ENCODE assay signal across 11 cellular contexts in genomic region chr14:100158566-100159106, GRCh38. TPM values are rescaled to one million over a fixed set of nuclear protein-coding genes. Genes with fewer than 3 reads are reported as not detected.
DNase-seq lines count a peak whose midpoint lies in the region; ATAC-seq and TF ChIP-seq lines count a peak whose summit lies in the region.
"Had no signal": no experiment of that assay in that cellular context is flagged by ENCODE, and none has a peak within 500 bp of the region (broad histone marks: within the 10 kb centered on the region; RNA-seq: fewer than 3 reads in every experiment).

No MANE protein-coding gene starts in this region.

- H3K4ac ChIP-seq in IMR-90 (ENCODE audit: low read depth, low read length): no peak overlapping the region

- H3K9ac ChIP-seq in IMR-90 (ENCODE audit: low read depth, low read length) (no peak overlapping the region), endodermal cell (ENCODE audit: extremely low read depth, low read length, poor library complexity, severe bottlenecking) (no peak overlapping the region)
- H3K9ac ChIP-seq: KMS-11 had no signal

- peaks cover 2% of the 10 kb centered on the region for H3K36me3 Mint-ChIP-seq in endodermal cell (ENCODE audit: low read depth)

- no peak overlapping the region for H2BK120ac ChIP-seq in IMR-90 (ENCODE audit: low read depth, low read length)

- H3K4me1 Mint-ChIP-seq in endodermal cell: peaks cover 6% of the 10 kb centered on the region

- CTCF ChIA-PET in IMR-90 (lab: Yijun Ruan, JAX): interaction anchor here (0.6 kb wide), 1 partner anchor 32 kb away, joined by 5 read pairs; no protein-coding TSS in a partner anchor

- no peak overlapping the region for H3K4me3 ChIP-seq in IMR-90 (ENCODE audit: insufficient read depth, low read depth, low read length)
- peak overlapping the region; percentile 66 for H3K4me3 ChIP-seq in endodermal cell (ENCODE audit: low read length)
- peak overlapping the region; percentile 63 for H3K4me3 ChIP-seq in psoas muscle

- peaks cover 77% of the 10 kb centered on the region for H3K27me3 Mint-ChIP-seq in endodermal cell (ENCODE audit: insufficient read depth)

- TF ChIP-seq POLR2A in IMR-90 (IDR thresholded peaks at IDR 0.05; ENCODE audit: low read depth, low read length): no peak

- no peaks in the 10 kb centered on the region for H4K20me1 ChIP-seq in IMR-90 (ENCODE audit: insufficient read depth, low read length)

- H3K18ac ChIP-seq in IMR-90 (ENCODE audit: low read depth, low read length): no peak overlapping the region

- H2BK20ac ChIP-seq in IMR-90 (ENCODE audit: low read depth, low read length): no peak overlapping the region

- no peak overlapping the region for H4K8ac ChIP-seq in IMR-90 (ENCODE audit: low read depth in 2 of 2, low read length in 2 of 2)

- H3K4me2 ChIP-seq in IMR-90 (ENCODE audit: low read depth, low read length): peak overlapping the region; percentile 44
- H3K4me2 ChIP-seq: KMS-11 had no signal

- no peak for TF ChIP-seq CTCF in IMR-90 (conservative IDR thresholded peaks at IDR 0.05; ENCODE audit: low read depth, low read length)
- TF ChIP-seq CTCF in endodermal cell (conservative IDR thresholded peaks at IDR 0.05): no peak
- no peak for TF ChIP-seq CTCF in psoas muscle (IDR thresholded peaks at IDR 0.05)

- peak; percentile 35 for DNase-seq in DMS 273 (lab: John Stamatoyannopoulos, UW; ENCODE audit: unreplicated experiment)
- DNase-seq in DMS 273 treated with DMSO at 0.1 percent for 48 hours (lab: John Stamatoyannopoulos, UW): no peak
- DNase-seq in IMR-90: no peak
- DNase-seq in endodermal cell: no peak
- no peak for DNase-seq in psoas muscle
- DNase-seq in NCI-H1436 (lab: John Stamatoyannopoulos, UW): no peak
- DNase-seq in NCI-H446 (lab: John Stamatoyannopoulos, UW): no peak
- DNase-seq: SHP77 had no signal

- no peak overlapping the region for H4K5ac ChIP-seq in IMR-90 (ENCODE audit: low read depth, low read length)

- H2BK15ac ChIP-seq in IMR-90 (ENCODE audit: low read depth, low read length): no peak overlapping the region

- in situ Hi-C loops in IMR-90 (cut with MboI; ENCODE audit: low sequenced_read_pairs): no loop called here

- no peak overlapping the region for H4K91ac ChIP-seq in IMR-90 (ENCODE audit: insufficient read depth, low read depth, low read length)

- H3K27ac ChIP-seq in IMR-90 (ENCODE audit: insufficient read depth, low read length) (no peak overlapping the region), endodermal cell (ENCODE audit: low read depth, low read length) (no peak overlapping the region), psoas muscle (no peak overlapping the region)
- H3K27ac ChIP-seq: 22Rv1, KMS-11 had no signal

- H2AK9ac ChIP-seq in IMR-90 (replicated peaks; ENCODE audit: low read depth, low read length, poor library complexity): no peak overlapping the region

- dilution Hi-C loops in IMR-90 (cut with HindIII; ENCODE audit: low sequenced_read_pairs, unreplicated experiment): no loop called here

- no peak for TF ChIP-seq RAD21 in IMR-90 (IDR thresholded peaks at IDR 0.05; ENCODE audit: low read length)

- H2AK5ac ChIP-seq in IMR-90 (ENCODE audit: low read depth, low read length): no peak overlapping the region

- no peak overlapping the region for H2BK5ac ChIP-seq in IMR-90 (ENCODE audit: low read depth, low read length, poor library complexity, severe bottlenecking)

- no peak overlapping the region for H2AFZ ChIP-seq in IMR-90 (replicated peaks; ENCODE audit: low read length, poor library complexity)

- no peak for ATAC-seq in IMR-90 (ENCODE audit: low read depth)
- no peak for ATAC-seq in psoas muscle
- no peak for ATAC-seq in GM21360 (IDR thresholded peaks at IDR 0.05; ENCODE audit: unreplicated experiment)

- no peaks in the 10 kb centered on the region for H3K9me1 ChIP-seq in IMR-90 (ENCODE audit: insufficient read depth, low read length)

- peaks cover 4% of the 10 kb centered on the region for H3K9me3 Mint-ChIP-seq in endodermal cell

- no peak overlapping the region for H3K27ac Mint-ChIP-seq in endodermal cell

- POLR2A ChIA-PET in IMR-90 (lab: Charles Lee; ENCODE audit: unreplicated experiment): no interaction called here

- H3K56ac ChIP-seq in IMR-90 (ENCODE audit: extremely low read depth, insufficient read depth, low read length): no peak overlapping the region

- no peaks in the 10 kb centered on the region for H3K4me1 ChIP-seq in IMR-90 (ENCODE audit: control insufficient read depth, insufficient read depth, low read length)
- no peaks in the 10 kb centered on the region for H3K4me1 ChIP-seq in endodermal cell (ENCODE audit: control insufficient read depth, insufficient read depth, low read length)
- peaks cover 9% of the 10 kb centered on the region for H3K4me1 ChIP-seq in psoas muscle

- H3K79me1 ChIP-seq in IMR-90 (ENCODE audit: low read depth in 1 of 2, low read length in 2 of 2): no peaks in the 10 kb centered on the region

- H3K14ac ChIP-seq in IMR-90 (replicated peaks; ENCODE audit: low read depth, low read length): no peak overlapping the region

- H3K36me3 ChIP-seq in IMR-90 (ENCODE audit: control insufficient read depth, insufficient read depth, low read length) (no peaks in the 10 kb centered on the region), endodermal cell (ENCODE audit: control insufficient read depth, insufficient read depth, low read length) (no peaks in the 10 kb centered on the region), psoas muscle (ENCODE audit: insufficient read depth in 1 of 2, low read depth in 1 of 2) (no peaks in the 10 kb centered on the region)

- H3K4me3 Mint-ChIP-seq in endodermal cell: peak overlapping the region; percentile 18

- H3K9me3 ChIP-seq in IMR-90 (ENCODE audit: control insufficient read depth, insufficient read depth, low read length) (peaks cover 22% of the 10 kb centered on the region), endodermal cell (ENCODE audit: control insufficient read depth, low read length) (no peaks in the 10 kb centered on the region), psoas muscle (no peaks in the 10 kb centered on the region)

- no CpG with 5 or more reads among the region's 33 CpGs for WGBS in IMR-90 (ENCODE audit: extremely low coverage in 2 of 2, insufficient read length in 1 of 2), 2 experiments
- WGBS in endodermal cell (ENCODE audit: insufficient coverage in 1 of 2, insufficient read length in 1 of 2), 2 experiments: 15 to 16% methylated on average over 26 to 33 of the region's 33 CpGs
- WGBS in psoas muscle, 3 donors: 12 to 21% (median 16%) methylated on average over 27 to 33 of the region's 33 CpGs

- intact Hi-C loops in IMR-90 (cut with micrococcal nuclease): no loop called here
- intact Hi-C loops in psoas muscle (cut with DNase I): no loop called here

- H3K23ac ChIP-seq in IMR-90 (ENCODE audit: low read depth, low read length): no peak overlapping the region

- BruUV-seq in IMR-90 (replicated peaks; lab: Mats Ljungman, UMichigan): no TSS peak

- peaks cover 49% of the 10 kb centered on the region for H3K27me3 ChIP-seq in IMR-90 (ENCODE audit: control insufficient read depth, insufficient read depth, low read length)
- H3K27me3 ChIP-seq in endodermal cell (ENCODE audit: control insufficient read depth, insufficient read depth, low read length, poor library complexity, severe bottlenecking): peaks cover 67% of the 10 kb centered on the region
- H3K27me3 ChIP-seq in psoas muscle (ENCODE audit: insufficient read depth in 3 of 3, low read length in 2 of 3): peaks cover 0 to 48% (median 23%) of the 10 kb centered on the region in 3 donors

TF ChIP-seq in IMR-90, 13 proteins besides CTCF, POLR2A, EP300 and RAD21:
- no peak for TF ChIP-seq USF2 (IDR thresholded peaks at IDR 0.05; ENCODE audit: low read depth, low read length)
- no peak for TF ChIP-seq MXI1 (IDR thresholded peaks at IDR 0.05; ENCODE audit: borderline replicate concordance, low read depth, low read length)
- no peak for TF ChIP-seq CHD1 (IDR thresholded peaks at IDR 0.05; ENCODE audit: low read depth, low read length)
- no peak for TF ChIP-seq MAZ (IDR thresholded peaks at IDR 0.05; ENCODE audit: borderline replicate concordance, low read depth, low read length)
- TF ChIP-seq ELK1 (IDR thresholded peaks at IDR 0.05; ENCODE audit: borderline replicate concordance, low read depth, low read length): no peak
- TF ChIP-seq MAFK (IDR thresholded peaks at IDR 0.05; ENCODE audit: low read depth, low read length): no peak
- no peak for TF ChIP-seq RFX5 (IDR thresholded peaks at IDR 0.05; ENCODE audit: low read depth, low read length)
- TF ChIP-seq BHLHE40 (IDR thresholded peaks at IDR 0.05; ENCODE audit: low read depth, low read length): no peak
- TF ChIP-seq RCOR1 (IDR thresholded peaks at IDR 0.05; ENCODE audit: insufficient replicate concordance, low read length): no peak
- no peak for TF ChIP-seq SMC3 (IDR thresholded peaks at IDR 0.05; ENCODE audit: low read depth, low read length)
- no peak for TF ChIP-seq FOS (IDR thresholded peaks at IDR 0.05; ENCODE audit: low read depth, low read length)
- no peak for TF ChIP-seq CEBPB (IDR thresholded peaks at IDR 0.05; ENCODE audit: low read depth, low read length)

RNA-seq across cellular contexts. Expression of gene DEGS2, which starts 0.8 kb away (rescaled TPM):
- total RNA-seq in IMR-90 (2012; rRNA removed): not detected in 2 replicates
- not detected in 2 replicates for polyA plus RNA-seq in IMR-90 (2012; rRNA removed)
- polyA plus RNA-seq in IMR-90 (2012; cell fraction: cytosol; rRNA removed): 0.01 TPM in 1 of 2 replicates, not detected in the other
- polyA plus RNA-seq in IMR-90 (2012; cell fraction: nucleus; rRNA removed; ENCODE audit: low replicate concordance): 0.02 and 0.14 TPM in 2 replicates
- total RNA-seq in endodermal cell: under 1 TPM; 0.18 to 0.24 TPM
- polyA plus RNA-seq in endodermal cell (2013, experiment 1 of 2): 0.28 TPM
- polyA plus RNA-seq in endodermal cell (2013, experiment 2 of 2): 0.21 TPM
- total RNA-seq in psoas muscle: under 1 TPM in 1 of 4 donors, not detected in 3; 0.11 TPM
- under 1 TPM; 0.04 to 0.39 (median 0.38) TPM for polyA plus RNA-seq in psoas muscle
